ENCODE assay signal across 9 cellular contexts in genomic region chr20:33684533-33685327, GRCh38. TPM values are rescaled to one million over a fixed set of nuclear protein-coding genes. Genes with fewer than 3 reads are reported as not detected.
DNase-seq lines count a peak whose midpoint lies in the region; ATAC-seq and TF ChIP-seq lines count a peak whose summit lies in the region.
"Had no signal": no experiment of that assay in that cellular context is flagged by ENCODE, and none has a peak within 500 bp of the region (broad histone marks: within the 10 kb centered on the region; RNA-seq: fewer than 3 reads in every experiment).

No MANE protein-coding gene starts in this region.

- H3K4me1 Mint-ChIP-seq in CD4-positive, alpha-beta memory T cell = peaks cover 25 to 66% (median 45%) of the 10 kb centered on the region in 4 donors
- H3K4me1 Mint-ChIP-seq in activated B cell treated with CpG ODN at 0.5 μM for 24 hours = peaks cover 41% of the 10 kb centered on the region

- no peaks in the 10 kb centered on the region for H3K9me3 Mint-ChIP-seq in CD4-positive, alpha-beta memory T cell
- no peaks in the 10 kb centered on the region for H3K9me3 Mint-ChIP-seq in activated B cell treated with CpG ODN at 0.5 μM for 24 hours

- H3K27me3 Mint-ChIP-seq in CD4-positive, alpha-beta memory T cell = no peaks in the 10 kb centered on the region
- H3K27me3 Mint-ChIP-seq in activated B cell treated with CpG ODN at 0.5 μM for 24 hours = no peaks in the 10 kb centered on the region

- intact Hi-C loops in CD4-positive, alpha-beta memory T cell (cut with micrococcal nuclease) = no loop called here
- intact Hi-C loops in activated B cell treated with CpG ODN at 0.5 μM for 24 hours (cut with micrococcal nuclease) = loop anchor here (5.0 kb wide), 1 partner anchor 128 kb away; the partner anchor contains the start of gene CHMP4B
- intact Hi-C loops in lower lobe of right lung (cut with DNase I) = no loop called here
- intact Hi-C loops in dorsolateral prefrontal cortex (cut with DNase I) = loop anchor here in 1 of 2 donors (10.0 kb wide), 1 partner anchor 1320 kb away; no protein-coding TSS in a partner anchor

- H3K27me3 ChIP-seq in CD4-positive, alpha-beta memory T cell (ENCODE audit: insufficient read depth, low read length) = no peaks in the 10 kb centered on the region
- H3K27me3 ChIP-seq in lower lobe of right lung (ENCODE audit: low read depth) (no peaks in the 10 kb centered on the region), dorsolateral prefrontal cortex (no peaks in the 10 kb centered on the region)
- H3K27me3 ChIP-seq: cardiac muscle cell had no signal

- no peak for DNase-seq in CD4-positive, alpha-beta memory T cell
- no peak for DNase-seq in activated B cell treated with CpG ODN at 0.5 μM for 24 hours
- no peak for DNase-seq in lower lobe of right lung
- DNase-seq in dorsolateral prefrontal cortex = no peak
- no peak for DNase-seq in activated CD4-positive, alpha-beta T cell treated with anti-CD3 and anti-CD28 coated beads, Interleukin-2, amount 50 U/mL, for 48 hours
- DNase-seq in left lobe of liver (ENCODE audit: low spot score) = no peak

- peak overlapping the region in 7 of 8 donors; percentile 31 to 86 (median 58) for H3K4me3 Mint-ChIP-seq in CD4-positive, alpha-beta memory T cell
- peak overlapping the region; percentile 80 for H3K4me3 Mint-ChIP-seq in activated B cell treated with CpG ODN at 0.5 μM for 24 hours

- H3K36me3 Mint-ChIP-seq in CD4-positive, alpha-beta memory T cell = no peaks in the 10 kb centered on the region
- H3K36me3 Mint-ChIP-seq in activated B cell treated with CpG ODN at 0.5 μM for 24 hours (ENCODE audit: low read depth) = no peaks in the 10 kb centered on the region

- H3K4me1 ChIP-seq in CD4-positive, alpha-beta memory T cell (ENCODE audit: insufficient read depth, low read length) = peaks cover 46% of the 10 kb centered on the region
- peaks cover 37% of the 10 kb centered on the region for H3K4me1 ChIP-seq in lower lobe of right lung

- H3K4me3 ChIP-seq in CD4-positive, alpha-beta memory T cell (ENCODE audit: low read length in 2 of 2) = peak overlapping the region in 1 of 2 donors; percentile 38
- H3K4me3 ChIP-seq in lower lobe of right lung (peak overlapping the region; percentile 51), dorsolateral prefrontal cortex (peak overlapping the region in 8 of 59 donors; percentile 51 to 68 (median 59))

- ATAC-seq in activated B cell treated with CpG ODN at 0.5 μM for 24 hours (ENCODE audit: low read depth) = no peak
- ATAC-seq in lower lobe of right lung = no peak
- no peak for ATAC-seq in GM21515 (IDR thresholded peaks at IDR 0.05; ENCODE audit: unreplicated experiment)
- no peak for ATAC-seq in left lobe of liver

- TF ChIP-seq RAD21 in Ishikawa (IDR thresholded peaks at IDR 0.05; ENCODE audit: low read depth) = no peak; the same call in 1 of the 2 replicates

- H3K27ac ChIP-seq in CD4-positive, alpha-beta memory T cell (ENCODE audit: low read depth, low read length) = peak overlapping the region; percentile 54
- H3K27ac ChIP-seq in lower lobe of right lung = peak overlapping the region; percentile 6
- H3K27ac ChIP-seq in dorsolateral prefrontal cortex = peak overlapping the region in 1 of 59 donors; percentile 30
- H3K27ac ChIP-seq: cardiac muscle cell had no signal

- peak; percentile 72 for TF ChIP-seq EP300 in Ishikawa (IDR thresholded peaks at IDR 0.05; ENCODE audit: borderline replicate concordance)

- no peaks in the 10 kb centered on the region for H3K36me3 ChIP-seq in CD4-positive, alpha-beta memory T cell (ENCODE audit: insufficient read depth, low read length)
- no peaks in the 10 kb centered on the region for H3K36me3 ChIP-seq in lower lobe of right lung
- H3K36me3 ChIP-seq: cardiac muscle cell had no signal

- TF ChIP-seq CTCF in activated B cell treated with CpG ODN at 0.5 μM for 24 hours (IDR thresholded peaks at IDR 0.05) (no peak), lower lobe of right lung (IDR thresholded peaks at IDR 0.05) (no peak), dorsolateral prefrontal cortex (IDR thresholded peaks at IDR 0.05 in 54 of 56, conservative IDR thresholded peaks at IDR 0.05 in 2 of 56; ENCODE audit: low read depth in 1 of 56, partially characterized antibody in 56 of 56) (no peak)

- H3K9me3 ChIP-seq in CD4-positive, alpha-beta memory T cell (ENCODE audit: control insufficient read depth in 1 of 2, low read length in 2 of 2) = no peaks in the 10 kb centered on the region
- no peaks in the 10 kb centered on the region for H3K9me3 ChIP-seq in lower lobe of right lung

- POLR2A ChIA-PET in CD4-positive, alpha-beta memory T cell (lab: Charles Lee; ENCODE audit: partially characterized antibody) = interaction anchor here (0.6 to 1.3 kb wide), 7 partner anchors 17 to 48 kb away, joined by 3 to 14 read pairs (median 3); partner anchors contain the start of genes ACTL10, PXMP4 and ZNF341
- POLR2A ChIA-PET in activated B cell treated with CpG ODN at 0.5 μM for 24 hours (lab: Charles Lee) = interaction anchor here (0.5 to 1.7 kb wide), 13 partner anchors 10 to 428 kb away, joined by 3 to 15 read pairs (median 5); partner anchors contain the start of genes ACTL10, C20orf144, EIF2S2 and PXMP4

- CTCF ChIA-PET in CD4-positive, alpha-beta memory T cell (lab: Charles Lee; ENCODE audit: partially characterized antibody) = interaction anchor here (0.9 to 1.5 kb wide), 3 partner anchors 16 to 195 kb away, joined by 3 to 5 read pairs (median 3); partner anchors contain the start of gene CBFA2T2
- CTCF ChIA-PET in activated B cell treated with CpG ODN at 0.5 μM for 24 hours (lab: Charles Lee) = interaction anchor here (1.0 kb wide), 1 partner anchor 17 kb away, joined by 5 read pairs; no protein-coding TSS in a partner anchor

- peak overlapping the region in 6 of 7 donors; percentile 41 to 88 (median 75) for H3K27ac Mint-ChIP-seq in CD4-positive, alpha-beta memory T cell
- peak overlapping the region; percentile 77 for H3K27ac Mint-ChIP-seq in activated B cell treated with CpG ODN at 0.5 μM for 24 hours

TF ChIP-seq in Ishikawa, 13 proteins besides CTCF, POLR2A, EP300 and RAD21 (continues in another document):
- TF ChIP-seq USF1 (IDR thresholded peaks at IDR 0.05) = no peak
- peak; percentile 19; the same call in 1 of the 2 replicates for TF ChIP-seq YY1 (IDR thresholded peaks at IDR 0.05; ENCODE audit: low read depth)
- TF ChIP-seq TEAD4 (IDR thresholded peaks at IDR 0.05) = peak; percentile 36
- TF ChIP-seq CEBPB (IDR thresholded peaks at IDR 0.05) = no peak
- TF ChIP-seq CREB1 (IDR thresholded peaks at IDR 0.05; ENCODE audit: low read depth) = no peak
- no peak; the same call in 1 of the 2 replicates for TF ChIP-seq ZBTB7A (IDR thresholded peaks at IDR 0.05; ENCODE audit: low read depth)
- TF ChIP-seq EGR1 (IDR thresholded peaks at IDR 0.05) = no peak
- peak; percentile 94 for TF ChIP-seq NFIC (IDR thresholded peaks at IDR 0.05)
- no peak for TF ChIP-seq TAF1 (IDR thresholded peaks at IDR 0.05; ENCODE audit: low read depth)
- TF ChIP-seq MAX (IDR thresholded peaks at IDR 0.05) = 0 out of 2 replicates have a peak, but pooled peaks have one; percentile 39
- TF ChIP-seq TCF12 (IDR thresholded peaks at IDR 0.05; ENCODE audit: low read depth) = peak; percentile 61; the same call in 1 of the 2 replicates
- no peak for TF ChIP-seq FOXM1 (IDR thresholded peaks at IDR 0.05; ENCODE audit: borderline replicate concordance, low read depth)

RNA-seq across cellular contexts. Expression of gene E2F1, which starts 1.5 kb away (rescaled TPM):
- 1 to 10 TPM; 2.2 to 2.6 TPM for total RNA-seq in CD4-positive, alpha-beta memory T cell
- polyA plus RNA-seq in CD4-positive, alpha-beta memory T cell = under 1 TPM; 0.46 to 0.89 TPM
- total RNA-seq in activated B cell treated with CpG ODN at 0.5 μM for 24 hours = 6.7 and 8.9 TPM in 2 replicates
- total RNA-seq in lower lobe of right lung = 3.9 TPM
- 10 to 100 TPM in 17 of 120 experiments, 1 to 10 TPM in 103; 5.2 to 12.7 (median 8.2) TPM for total RNA-seq in dorsolateral prefrontal cortex
- total RNA-seq in left lobe of liver = 0.60 TPM

RNA-seq across cellular contexts. Expression of gene NECAB3, which starts 10.5 kb away (rescaled TPM):
- 10 to 100 TPM; 23.3 to 23.4 TPM for total RNA-seq in CD4-positive, alpha-beta memory T cell
- 1 to 10 TPM; 2.0 to 2.5 TPM for polyA plus RNA-seq in CD4-positive, alpha-beta memory T cell
- 7.5 and 8.4 TPM in 2 replicates for total RNA-seq in activated B cell treated with CpG ODN at 0.5 μM for 24 hours
- total RNA-seq in lower lobe of right lung = 60.3 TPM
- 100 to 1,000 TPM in 2 of 120 experiments, 10 to 100 TPM in 118; 40.0 to 107 (median 69.5) TPM for total RNA-seq in dorsolateral prefrontal cortex
- 19.9 TPM for total RNA-seq in left lobe of liver

RNA-seq across cellular contexts. Expression of gene ACTL10, which starts 18.0 kb away (rescaled TPM):
- 1 to 10 TPM; 5.5 to 6.0 TPM for total RNA-seq in CD4-positive, alpha-beta memory T cell
- 1 to 10 TPM; 1.7 to 5.3 TPM for polyA plus RNA-seq in CD4-positive, alpha-beta memory T cell
- total RNA-seq in activated B cell treated with CpG ODN at 0.5 μM for 24 hours (2.8 and 3.9 TPM in 2 replicates), lower lobe of right lung (1.3 TPM), dorsolateral prefrontal cortex (1 to 10 TPM in 1 of 120 experiments, under 1 TPM in 82, not detected in 37; 0.20 to 1.3 (median 0.39) TPM), left lobe of liver (0.20 TPM)

RNA-seq across cellular contexts. Expression of gene C20orf144, which starts 22.6 kb away (rescaled TPM):
- total RNA-seq in CD4-positive, alpha-beta memory T cell = under 1 TPM; 0.61 TPM
- not detected for polyA plus RNA-seq in CD4-positive, alpha-beta memory T cell
- total RNA-seq in activated B cell treated with CpG ODN at 0.5 μM for 24 hours (0.20 and 0.27 TPM in 2 replicates), lower lobe of right lung (not detected), dorsolateral prefrontal cortex (under 1 TPM in 34 of 120 experiments, not detected in 86; 0.19 to 0.98 (median 0.29) TPM), left lobe of liver (not detected)

RNA-seq across cellular contexts. Expression of gene PXMP4, which starts 35.4 kb away (rescaled TPM):
- 10 to 100 TPM; 15.7 to 16.3 TPM for total RNA-seq in CD4-positive, alpha-beta memory T cell
- polyA plus RNA-seq in CD4-positive, alpha-beta memory T cell = 10 to 100 TPM in 1 of 2 donors, 1 to 10 TPM in 1; 6.3 to 16.4 TPM
- total RNA-seq in activated B cell treated with CpG ODN at 0.5 μM for 24 hours = 6.8 and 7.7 TPM in 2 replicates
- 60.5 TPM for total RNA-seq in lower lobe of right lung
- total RNA-seq in dorsolateral prefrontal cortex = 10 to 100 TPM in 110 of 120 experiments, 1 to 10 TPM in 10; 7.0 to 18.9 (median 12.7) TPM
- total RNA-seq in left lobe of liver = 15.4 TPM
